ENCODE assay signal across 16 cellular contexts in genomic region chr4:174946246-174946645, GRCh38. TPM values are rescaled to one million over a fixed set of nuclear protein-coding genes. Genes with fewer than 3 reads are reported as not detected.
DNase-seq lines count a peak whose midpoint lies in the region; ATAC-seq, FAIRE-seq and TF ChIP-seq lines count a peak whose summit lies in the region.
"Had no signal": no experiment of that assay in that cellular context is flagged by ENCODE, and none has a peak within 500 bp of the region (broad histone marks: within the 10 kb centered on the region; RNA-seq: fewer than 3 reads in every experiment).

No MANE protein-coding gene starts in this region.

- H3K27me3 ChIP-seq in HAP-1 (ENCODE audit: low read depth) (no peaks in the 10 kb centered on the region), ascending aorta (no peaks in the 10 kb centered on the region)
- H3K27me3 ChIP-seq: BLaER1 had no signal

- ATAC-seq in GM19395 (IDR thresholded peaks at IDR 0.05; ENCODE audit: unreplicated experiment) (peak; percentile 77), HG03175 (IDR thresholded peaks at IDR 0.05; ENCODE audit: unreplicated experiment) (peak; percentile 61)
- ATAC-seq: GM23338 had no signal

- H3K27ac ChIP-seq in ascending aorta, result no peak overlapping the region
- H3K27ac ChIP-seq: 22Rv1, BLaER1 had no signal

- FAIRE-seq in GM12891 (lab: Jason Lieb, UNC), result no peak

- intact Hi-C loops in ascending aorta (cut with DNase I), result no loop called here

- DNase-seq in GM12891 (ENCODE audit: insufficient read length, low spot score), result no peak
- DNase-seq in OCI-M1 (lab: John Stamatoyannopoulos, UW), result peak; percentile 15
- DNase-seq in HAP-1 (ENCODE audit: low spot score in 2 of 2), result no peak
- DNase-seq in ascending aorta (ENCODE audit: low spot score in 2 of 2), result no peak
- DNase-seq in NCI-H2081 (lab: John Stamatoyannopoulos, UW), result no peak
- DNase-seq in NCI-H2029 treated with DMSO at 0.1 percent for 48 hours (lab: John Stamatoyannopoulos, UW), result no peak
- DNase-seq: AML-193, H7, KG1 had no signal

- H3K4me3 ChIP-seq in HAP-1, result no peak overlapping the region
- no peak overlapping the region for H3K4me3 ChIP-seq in ascending aorta
- H3K4me3 ChIP-seq: BLaER1, GM23338 had no signal

- in situ Hi-C loops in HAP-1 (cut with MboI; ENCODE audit: low sequenced_read_pairs), result no loop called here

- TF ChIP-seq POLR2A in GM12891 (IDR thresholded peaks at IDR 0.05; ENCODE audit: low read depth, low read length), result no peak

- H3K36me3 ChIP-seq in HAP-1 (replicated peaks), result no peaks in the 10 kb centered on the region
- no peaks in the 10 kb centered on the region for H3K36me3 ChIP-seq in ascending aorta
- H3K36me3 ChIP-seq: BLaER1 had no signal

- no peaks in the 10 kb centered on the region for H3K4me1 ChIP-seq in HAP-1
- H3K4me1 ChIP-seq in ascending aorta, result no peaks in the 10 kb centered on the region

- H3K9me3 ChIP-seq in HAP-1, result no peaks in the 10 kb centered on the region
- H3K9me3 ChIP-seq in ascending aorta, result no peaks in the 10 kb centered on the region

- no peak for TF ChIP-seq CTCF in ascending aorta (IDR thresholded peaks at IDR 0.05)

TF ChIP-seq in GM12891, 5 proteins besides CTCF, POLR2A, EP300 and RAD21:
- no peak for TF ChIP-seq PAX5 (IDR thresholded peaks at IDR 0.05; ENCODE audit: insufficient read depth, low read length, severe bottlenecking)
- peak; percentile 62 for TF ChIP-seq SPI1 (IDR thresholded peaks at IDR 0.05; ENCODE audit: low read depth, low read length)

RNA-seq across cellular contexts. Expression of gene ADAM29, which starts 28.1 kb away (rescaled TPM):
- 0.14 TPM for polyA plus RNA-seq in GM12891 (2012; ENCODE audit: low read depth, missing spikeins)
- total RNA-seq in ascending aorta, result not detected
- total RNA-seq: Daoy, GM23338, H7, HT1080 had no signal
- polyA plus RNA-seq: GM23338 had no signal
